25 cellular contexts compared by ENCODE assay signal in the genomic region with DNA sequence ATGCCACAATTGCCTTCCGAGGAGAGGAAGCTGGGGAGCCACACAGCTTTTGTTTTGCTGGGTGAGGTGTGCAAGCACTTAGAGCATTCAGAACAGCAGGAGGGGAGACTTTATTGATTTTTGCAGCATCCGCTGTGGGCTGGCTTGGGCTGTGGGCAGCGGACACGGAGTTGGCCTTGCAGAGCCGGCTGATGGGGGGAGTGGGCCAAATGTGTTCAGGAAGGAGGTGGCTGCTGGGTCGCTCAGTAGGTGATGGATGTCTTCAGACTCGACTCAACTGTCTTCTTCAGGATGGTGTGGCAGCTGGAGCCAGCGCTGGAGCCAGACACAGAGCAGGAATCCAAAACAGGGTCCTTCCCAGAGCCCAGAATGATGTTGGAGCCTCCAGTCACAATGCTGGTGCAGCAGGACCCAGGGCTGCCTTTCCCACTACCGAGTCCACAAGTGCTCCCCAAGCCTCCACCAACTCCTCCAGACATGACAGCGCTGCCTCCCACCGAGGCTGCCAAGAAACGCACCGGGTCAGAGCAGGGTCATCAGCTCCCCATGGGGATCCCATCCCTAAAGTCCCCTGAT.
DNase-seq lines count a peak whose midpoint lies in the region; TF ChIP-seq lines count a peak whose summit lies in the region.
"Had no signal": no experiment of that assay in that cellular context is flagged by ENCODE, and none has a peak within 500 bp of the region (broad histone marks: within the 10 kb centered on the region; RNA-seq: fewer than 3 reads in every experiment).

No MANE protein-coding gene starts in this region.

- no peak for TF ChIP-seq CTCF in NB4 (IDR thresholded peaks at IDR 0.05; ENCODE audit: low read depth, low read length)
- no peak for TF ChIP-seq CTCF in GM20000 (IDR thresholded peaks at IDR 0.05; ENCODE audit: extremely low read depth, missing control alignments)

- H3K27ac ChIP-seq in caudate nucleus (ENCODE audit: low read depth, low read length): no peak overlapping the region
- H3K27ac ChIP-seq: cardiac muscle cell, coronary artery, ovary had no signal

- H3K4me3 ChIP-seq in NB4 (ENCODE audit: low read depth, low read length): no peak overlapping the region
- H3K4me3 ChIP-seq: cardiac muscle cell, coronary artery, ovary had no signal

- TF ChIP-seq POLR2A in NB4 (IDR thresholded peaks at IDR 0.05; ENCODE audit: extremely low read depth, insufficient read length) (no peak), erythroblast (IDR thresholded peaks at IDR 0.05; ENCODE audit: low read length) (no peak)

- DNase-seq in COLO668 (lab: John Stamatoyannopoulos, UW; ENCODE audit: unreplicated experiment) (peak; percentile 10), NB4 (ENCODE audit: low read depth) (peak; percentile 75), NCI-H510A (lab: John Stamatoyannopoulos, UW) (peak; percentile 14), erythroblast (lab: John Stamatoyannopoulos, UW) (peak; percentile 26 to 48), NCI-H1048 (lab: John Stamatoyannopoulos, UW) (no peak), caudate nucleus (lab: John Stamatoyannopoulos, UW) (no peak), GM20000 (ENCODE audit: low spot score) (no peak)
- DNase-seq: ACHN; activated CD4-positive, alpha-beta T cell treated with anti-CD3 and anti-CD28 coated beads, Interleukin-2, amount 50 U/mL, for 48 hours; activated CD4-positive, CD25-positive, alpha-beta regulatory T cell treated with anti-CD3 and anti-CD28 coated beads, Interleukin-2, amount 50 U/mL, for 72 hours; activated naive CD4-positive, alpha-beta T cell treated with anti-CD3 and anti-CD28 coated beads for 36 hours; activated T-cell treated with anti-CD3 and anti-CD28 coated beads, Interleukin-2, amount 50 U/mL, for 72 hours; CD4-positive, alpha-beta memory T cell; effector memory CD4-positive, alpha-beta T cell; GOT3; immature natural killer cell; NCI-H2081 treated with DMSO at 0.1 percent for 48 hours; NCI-H524 treated with DMSO at 0.1 percent for 48 hours; nephron progenitor cell; ovary; Right ventricle myocardium superior; stimulated activated naive B cell treated with anti-CD40 and anti-IgM and Interleukin-4, amounts not matched to agents 10 μg/mL and 1 μg/mL and 100 μg/mL, for 72 hours; substantia nigra had no signal

Comparison
In these comparisons a context has a peak if more than half of its experiments do, and no peak if none do; other contexts are left out.
1. DNase-seq: peak in COLO668 (single experiment), NB4 (single experiment), NCI-H510A (single experiment) and erythroblast (2 of 2); none in NCI-H1048 (single experiment), caudate nucleus (0 of 61) and GM20000 (single experiment).